In the genomic region with DNA sequence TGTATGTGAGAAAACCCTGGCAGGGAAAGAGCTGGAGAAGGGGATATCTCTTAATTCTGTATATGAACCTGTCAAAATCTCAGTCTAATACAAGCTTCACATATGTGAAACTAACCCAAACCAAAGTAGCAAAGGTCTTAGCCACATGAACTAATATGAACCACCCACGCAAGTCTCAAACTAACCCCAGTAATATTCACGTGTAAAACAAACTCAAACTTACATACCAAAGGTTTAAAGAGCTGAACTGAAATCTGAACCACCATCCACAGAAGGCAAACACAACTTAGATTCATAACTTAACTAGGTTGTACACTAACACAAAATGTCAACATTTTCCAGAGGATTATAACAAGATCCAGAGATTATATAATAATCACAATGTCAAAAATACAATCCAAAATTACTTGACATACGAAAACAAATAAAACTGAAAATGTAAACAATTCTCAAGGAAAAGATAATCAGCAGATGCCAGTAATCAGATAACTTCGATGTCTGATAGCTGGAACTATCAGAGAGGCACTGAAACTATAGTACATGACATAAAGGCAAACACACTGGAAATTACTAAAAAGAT, we compare ENCODE assay signal across 31 cellular contexts.
"Had no signal": no experiment of that assay in that cellular context is flagged by ENCODE, and none has a peak within 500 bp of the region (broad histone marks: within the 10 kb centered on the region; RNA-seq: fewer than 3 reads in every experiment).

No MANE protein-coding gene starts in this region.

- H3K4me1 ChIP-seq: adrenal gland, ascending aorta, lower lobe of right lung, right lobe of liver, stomach, thyroid gland, upper lobe of left lung had no signal

- H3K9me3 ChIP-seq: adrenal gland, ascending aorta, lower lobe of right lung, mucosa of descending colon, right lobe of liver, stomach, thyroid gland, upper lobe of left lung had no signal

- DNase-seq: activated CD4-positive, alpha-beta T cell treated with anti-CD3 and anti-CD28 coated beads, Interleukin-2, amount 10 ng/mL, durations not matched to agents 7 days and 5 days; activated CD4-positive, CD25-positive, alpha-beta regulatory T cell treated with anti-CD3 and anti-CD28 coated beads, Interleukin-2, amount 50 U/mL, for 72 hours; activated CD8-positive, alpha-beta memory T cell treated with anti-CD3 and anti-CD28 coated beads, Interleukin-2, amount 10 ng/mL, durations not matched to agents 7 days and 5 days; activated CD8-positive, alpha-beta T cell treated with anti-CD3 and anti-CD28 coated beads, Interleukin-2, amount 10 ng/mL, durations not matched to agents 7 days and 5 days; activated effector memory CD4-positive, alpha-beta T cell treated with Interleukin-2 at 50 U/mL for 16 hours; activated naive CD4-positive, alpha-beta T cell treated with Interleukin-2 at 50 U/mL for 16 hours; activated naive CD8-positive, alpha-beta T cell treated with anti-CD3 and anti-CD28 coated beads for 36 hours; activated T-cell treated with anti-CD3 and anti-CD28 coated beads, Interleukin-2, amount 50 U/mL, for 72 hours; adrenal gland; brain microvascular endothelial cell; foreskin fibroblast; head of caudate nucleus; hippocampal formation; kidney glomerular epithelial cell; lower lobe of right lung; mucosa of descending colon; right lobe of liver; stimulated activated CD4-positive, alpha-beta T cell treated with anti-CD3 and anti-CD28 coated beads, Interleukin-1b, Interleukin-23, amount 100 ng/mL, for 48 hours; stimulated activated CD4-positive, alpha-beta T cell treated with anti-CD3 and anti-CD28 coated beads, Interleukin-4, amount 100 ng/mL, for 4 hours; stimulated activated CD8-positive, alpha-beta memory T cell treated with anti-CD3 and anti-CD28 coated beads, Interleukin-4, amount 100 ng/mL, for 48 hours; stomach; T-helper 2 cell; thyroid gland; upper lobe of left lung had no signal

- H3K27ac ChIP-seq: adrenal gland, ascending aorta, brain microvascular endothelial cell, lower lobe of right lung, right lobe of liver, stomach, thyroid gland, upper lobe of left lung had no signal

- H3K27me3 ChIP-seq: adrenal gland, ascending aorta, brain microvascular endothelial cell, right lobe of liver, stomach, thyroid gland, upper lobe of left lung had no signal

- H3K4me3 Mint-ChIP-seq: activated CD4-positive, alpha-beta T cell treated with anti-CD3 and anti-CD28 coated beads, Interleukin-2, amount 10 ng/mL, durations not matched to agents 7 days and 5 days; activated CD8-positive, alpha-beta memory T cell treated with anti-CD3 and anti-CD28 coated beads, Interleukin-2, amount 10 ng/mL, durations not matched to agents 7 days and 5 days; activated CD8-positive, alpha-beta T cell treated with anti-CD3 and anti-CD28 coated beads, Interleukin-2, amount 10 ng/mL, durations not matched to agents 7 days and 5 days; activated naive CD8-positive, alpha-beta T cell treated with anti-CD3 and anti-CD28 coated beads for 36 hours; activated T-cell treated with anti-CD3 and anti-CD28 coated beads, Interleukin-2, amount 50 U/mL, for 72 hours; natural killer cell treated with Interleukin-12 subunit alpha and Interleukin-12 subunit beta and Interleukin-15 and Interleukin-18, amount 100 ng/mL, for 72 hours; stimulated activated memory B cell treated with anti-CD40 and anti-IgM and Interleukin-4, amounts not matched to agents 10 μg/mL and 1 μg/mL and 100 μg/mL, for 72 hours had no signal

- H3K4me3 ChIP-seq: adrenal gland, ascending aorta, lower lobe of right lung, mucosa of descending colon, right lobe of liver, smooth muscle cell, stomach, thyroid gland, upper lobe of left lung had no signal

- H3K4me1 Mint-ChIP-seq: activated CD4-positive, alpha-beta T cell treated with anti-CD3 and anti-CD28 coated beads, Interleukin-2, amount 10 ng/mL, durations not matched to agents 7 days and 5 days; activated CD8-positive, alpha-beta memory T cell treated with anti-CD3 and anti-CD28 coated beads, Interleukin-2, amount 10 ng/mL, durations not matched to agents 7 days and 5 days had no signal

- FAIRE-seq: endothelial cell of umbilical vein had no signal

- H3K9me3 Mint-ChIP-seq: natural killer cell treated with Interleukin-12 subunit alpha and Interleukin-12 subunit beta and Interleukin-15 and Interleukin-18, amount 100 ng/mL, for 72 hours; stimulated activated memory B cell treated with anti-CD40 and anti-IgM and Interleukin-4, amounts not matched to agents 10 μg/mL and 1 μg/mL and 100 μg/mL, for 72 hours had no signal

- H3K27ac Mint-ChIP-seq: activated CD4-positive, alpha-beta T cell treated with anti-CD3 and anti-CD28 coated beads, Interleukin-2, amount 10 ng/mL, durations not matched to agents 7 days and 5 days; activated CD8-positive, alpha-beta memory T cell treated with anti-CD3 and anti-CD28 coated beads, Interleukin-2, amount 10 ng/mL, durations not matched to agents 7 days and 5 days; activated CD8-positive, alpha-beta T cell treated with anti-CD3 and anti-CD28 coated beads, Interleukin-2, amount 10 ng/mL, durations not matched to agents 7 days and 5 days; activated naive CD8-positive, alpha-beta T cell treated with anti-CD3 and anti-CD28 coated beads for 36 hours; activated T-cell treated with anti-CD3 and anti-CD28 coated beads, Interleukin-2, amount 50 U/mL, for 72 hours; natural killer cell treated with Interleukin-12 subunit alpha and Interleukin-12 subunit beta and Interleukin-15 and Interleukin-18, amount 100 ng/mL, for 72 hours; stimulated activated memory B cell treated with anti-CD40 and anti-IgM and Interleukin-4, amounts not matched to agents 10 μg/mL and 1 μg/mL and 100 μg/mL, for 72 hours had no signal

- H3K27me3 Mint-ChIP-seq: activated CD4-positive, alpha-beta T cell treated with anti-CD3 and anti-CD28 coated beads, Interleukin-2, amount 10 ng/mL, durations not matched to agents 7 days and 5 days; activated CD8-positive, alpha-beta memory T cell treated with anti-CD3 and anti-CD28 coated beads, Interleukin-2, amount 10 ng/mL, durations not matched to agents 7 days and 5 days; activated naive CD8-positive, alpha-beta T cell treated with anti-CD3 and anti-CD28 coated beads for 36 hours; natural killer cell treated with Interleukin-12 subunit alpha and Interleukin-12 subunit beta and Interleukin-15 and Interleukin-18, amount 100 ng/mL, for 72 hours; stimulated activated memory B cell treated with anti-CD40 and anti-IgM and Interleukin-4, amounts not matched to agents 10 μg/mL and 1 μg/mL and 100 μg/mL, for 72 hours had no signal

- ATAC-seq: activated CD8-positive, alpha-beta memory T cell treated with anti-CD3 and anti-CD28 coated beads, Interleukin-2, amount 10 ng/mL, durations not matched to agents 7 days and 5 days; activated CD8-positive, alpha-beta T cell treated with anti-CD3 and anti-CD28 coated beads, Interleukin-2, amount 10 ng/mL, durations not matched to agents 7 days and 5 days; activated T-cell treated with anti-CD3 and anti-CD28 coated beads, Interleukin-2, amount 50 U/mL, for 72 hours; esophagus mucosa; left lobe of liver; lower lobe of right lung; mucosa of descending colon; natural killer cell treated with Interleukin-12 subunit alpha and Interleukin-12 subunit beta and Interleukin-15 and Interleukin-18, amount 100 ng/mL, for 72 hours; right lobe of liver; stimulated activated memory B cell treated with anti-CD40 and anti-IgM and Interleukin-4, amounts not matched to agents 10 μg/mL and 1 μg/mL and 100 μg/mL, for 72 hours had no signal

- H3K36me3 ChIP-seq: adrenal gland, brain microvascular endothelial cell, right lobe of liver, thyroid gland had no signal

- H3K4me2 ChIP-seq: smooth muscle cell had no signal
